ENCODE assay signal across 1 cellular context in genomic region chr12:67764946-67765619, GRCh38.
TF ChIP-seq lines count a peak whose summit lies in the region.

No MANE protein-coding gene starts in this region.

TF ChIP-seq in Ishikawa, 13 proteins besides CTCF, POLR2A, EP300 and RAD21 (continued from another document):
- peak; percentile 91 for TF ChIP-seq NFIC (IDR thresholded peaks at IDR 0.05)
- TF ChIP-seq EGR1 (IDR thresholded peaks at IDR 0.05), result no peak
- peak; percentile 87 for TF ChIP-seq TCF12 (IDR thresholded peaks at IDR 0.05; ENCODE audit: low read depth)
